8 cellular contexts compared by ENCODE assay signal in genomic region chr7:99562832-99563231, GRCh38. TPM values are rescaled to one million over a fixed set of nuclear protein-coding genes. Genes with fewer than 3 reads are reported as not detected.
DNase-seq lines count a peak whose midpoint lies in the region; ATAC-seq and TF ChIP-seq lines count a peak whose summit lies in the region.

No MANE protein-coding gene starts in this region.

- H3K36me3 ChIP-seq in RWPE2 (ENCODE audit: low read depth) (peaks cover 77% of the 10 kb centered on the region), OCI-LY7 (ENCODE audit: insufficient read depth, low read length) (peaks cover 67% of the 10 kb centered on the region)

- H3K9me3 ChIP-seq in RWPE2 (ENCODE audit: severe bottlenecking) (no peaks in the 10 kb centered on the region), OCI-LY7 (ENCODE audit: low read length) (no peaks in the 10 kb centered on the region)

- POLR2A ChIA-PET in OCI-LY7 (lab: Charles Lee), result no interaction called here

- H2AFZ ChIP-seq in OCI-LY7 (ENCODE audit: low read length), result no peak overlapping the region

- H3K9me2 ChIP-seq in OCI-LY7 (ENCODE audit: insufficient read depth, low read length), result no peaks in the 10 kb centered on the region

- CTCF ChIA-PET in OCI-LY7 (lab: Charles Lee; ENCODE audit: unreplicated experiment), result no interaction called here

- H3K9me3 Mint-ChIP-seq in chondrocyte (ENCODE audit: low read depth), result no peaks in the 10 kb centered on the region

- 0 out of 2 replicates have a peak, but pooled peaks cover 14% of the 10 kb centered on the region for H4K20me1 ChIP-seq in OCI-LY7 (ENCODE audit: insufficient read depth, low read length)

- H3K27ac Mint-ChIP-seq in chondrocyte (ENCODE audit: unreplicated experiment), result peak overlapping the region; percentile 99

- peaks cover 39% of the 10 kb centered on the region for H3K36me3 Mint-ChIP-seq in chondrocyte (ENCODE audit: low read depth)

- peak; percentile 99 for DNase-seq in EL
- peak; percentile 74 for DNase-seq in RWPE2 (ENCODE audit: low spot score)
- DNase-seq in chondrocyte (ENCODE audit: low spot score), result no peak
- peak; percentile 100 for DNase-seq in non-pigmented ciliary epithelial cell (ENCODE audit: low read depth)
- DNase-seq in cerebellar nuclear complex (lab: John Stamatoyannopoulos, UW), result no peak
- no peak for DNase-seq in OCI-LY7 (ENCODE audit: low spot score)
- DNase-seq in NCI-H1048 (lab: John Stamatoyannopoulos, UW), result no peak

- ATAC-seq in RWPE2 (ENCODE audit: low read depth) (peak; percentile 79), HG03571 (IDR thresholded peaks at IDR 0.05; ENCODE audit: unreplicated experiment) (no peak)

- H3K4me3 ChIP-seq in RWPE2 (ENCODE audit: severe bottlenecking) (no peak overlapping the region), OCI-LY7 (ENCODE audit: low read depth, low read length, poor library complexity, severe bottlenecking) (no peak overlapping the region)

- H3K27ac ChIP-seq in RWPE2 (ENCODE audit: poor library complexity, severe bottlenecking) (peak overlapping the region; percentile 92), OCI-LY7 (ENCODE audit: low read depth, low read length, poor library complexity, severe bottlenecking) (no peak overlapping the region)

- no peaks in the 10 kb centered on the region for H3K27me3 Mint-ChIP-seq in chondrocyte (ENCODE audit: low read depth)

- peak overlapping the region; percentile 52 for H3K4me3 Mint-ChIP-seq in chondrocyte (ENCODE audit: unreplicated experiment)

- peaks cover 43% of the 10 kb centered on the region for H3K4me1 ChIP-seq in RWPE2 (ENCODE audit: insufficient read depth, poor library complexity, severe bottlenecking)
- H3K4me1 ChIP-seq in OCI-LY7 (ENCODE audit: insufficient read depth, low read length, poor library complexity, severe bottlenecking), result peaks cover 12% of the 10 kb centered on the region

- no TSS peak for BruUV-seq in OCI-LY7 (replicated peaks; lab: Mats Ljungman, UMichigan)

- peaks cover 32% of the 10 kb centered on the region for H3K79me2 ChIP-seq in OCI-LY7 (ENCODE audit: insufficient read depth, low read depth, low read length)

- TF ChIP-seq CTCF in RWPE2 (IDR thresholded peaks at IDR 0.05; ENCODE audit: poor library complexity, severe bottlenecking) (no peak), chondrocyte (IDR thresholded peaks at IDR 0.05) (no peak), OCI-LY7 (conservative IDR thresholded peaks at IDR 0.05; ENCODE audit: low read length) (no peak)

- H3K27me3 ChIP-seq in RWPE2 (ENCODE audit: insufficient read depth, poor library complexity, severe bottlenecking), result no peaks in the 10 kb centered on the region

- H3K4me1 Mint-ChIP-seq in chondrocyte (ENCODE audit: low read depth), result peaks cover 53% of the 10 kb centered on the region

- H3K4me2 ChIP-seq in OCI-LY7 (ENCODE audit: low read length), result no peak overlapping the region

- intact Hi-C loops in OCI-LY7 (cut with micrococcal nuclease; ENCODE audit: unreplicated experiment), result no loop called here

RNA-seq across cellular contexts. Expression of gene ZNF655, which starts 4.4 kb away (rescaled TPM):
- 38.8 to 45.3 TPM (median 41.6 TPM) in 3 replicates for total RNA-seq in chondrocyte
- total RNA-seq in OCI-LY7 (2014; rRNA removed; shearing (Covaris generic)), result 64.1 and 100 TPM in 2 replicates
- 79.7 and 84.7 TPM in 2 replicates for total RNA-seq in OCI-LY7 (2022)

RNA-seq across cellular contexts. Expression of gene FAM200A, which starts 10.9 kb away (rescaled TPM):
- total RNA-seq in chondrocyte (3.3 to 5.1 TPM (median 3.9 TPM) in 3 replicates), OCI-LY7 (2022) (7.3 and 7.9 TPM in 2 replicates)
- 4.2 and 5.5 TPM in 2 replicates for total RNA-seq in OCI-LY7 (2014; rRNA removed; shearing (Covaris generic))

RNA-seq across cellular contexts. Expression of gene TMEM225B, which starts 35.2 kb away (rescaled TPM):
- total RNA-seq in chondrocyte (0.56 to 1.8 TPM (median 0.75 TPM) in 3 replicates), OCI-LY7 (2022) (2.4 and 3.9 TPM in 2 replicates)
- 1.4 and 2.4 TPM in 2 replicates for total RNA-seq in OCI-LY7 (2014; rRNA removed; shearing (Covaris generic))

RNA-seq across cellular contexts. Expression of gene ZSCAN25, which starts 53.9 kb away (rescaled TPM):
- total RNA-seq in chondrocyte (10.4 to 19.9 TPM (median 14.1 TPM) in 3 replicates), OCI-LY7 (2022) (14.3 and 17.1 TPM in 2 replicates)
- total RNA-seq in OCI-LY7 (2014; rRNA removed; shearing (Covaris generic)), result 12.0 and 19.8 TPM in 2 replicates

RNA-seq across cellular contexts. Expression of gene ZKSCAN5, which starts 58.4 kb away (rescaled TPM):
- total RNA-seq in chondrocyte (11.5 to 12.4 TPM (median 11.5 TPM) in 3 replicates), OCI-LY7 (2022) (13.7 and 14.5 TPM in 2 replicates)
- 11.4 and 12.2 TPM in 2 replicates for total RNA-seq in OCI-LY7 (2014; rRNA removed; shearing (Covaris generic))

Comparison
In these comparisons a context has a peak if more than half of its experiments do, and no peak if none do; other contexts are left out.
1. DNase-seq: peak in EL (single experiment), RWPE2 (single experiment) and non-pigmented ciliary epithelial cell (single experiment); none in chondrocyte (single experiment), cerebellar nuclear complex (0 of 2), OCI-LY7 (single experiment) and NCI-H1048 (single experiment).